Comparison of ENCODE assay signal across 18 cellular contexts in genomic region chr12:46150735-46151134, GRCh38.
DNase-seq lines count a peak whose midpoint lies in the region; ATAC-seq and TF ChIP-seq lines count a peak whose summit lies in the region.
"Had no signal": no experiment of that assay in that cellular context is flagged by ENCODE, and none has a peak within 500 bp of the region (broad histone marks: within the 10 kb centered on the region; RNA-seq: fewer than 3 reads in every experiment).

No MANE protein-coding gene starts in this region.

- no peaks in the 10 kb centered on the region for H3K9me3 Mint-ChIP-seq in activated B cell treated with CpG ODN at 0.5 μM for 24 hours
- no peaks in the 10 kb centered on the region for H3K9me3 Mint-ChIP-seq in mesothelial cell of epicardium
- H3K9me3 Mint-ChIP-seq in stimulated activated memory B cell treated with anti-CD40 and anti-IgM and Interleukin-4, amounts not matched to agents 10 μg/mL and 1 μg/mL and 100 μg/mL, for 72 hours: no peaks in the 10 kb centered on the region
- H3K9me3 Mint-ChIP-seq: IgD-negative memory B cell had no signal

- POLR2A ChIA-PET in activated B cell treated with CpG ODN at 0.5 μM for 24 hours (lab: Charles Lee): interaction anchor here (1.2 kb wide), 1 partner anchor 221 kb away, joined by 3 read pairs; no protein-coding TSS in a partner anchor

- H3K36me3 Mint-ChIP-seq in activated B cell treated with CpG ODN at 0.5 μM for 24 hours (ENCODE audit: low read depth): no peaks in the 10 kb centered on the region
- no peaks in the 10 kb centered on the region for H3K36me3 Mint-ChIP-seq in mesothelial cell of epicardium
- H3K36me3 Mint-ChIP-seq in stimulated activated memory B cell treated with anti-CD40 and anti-IgM and Interleukin-4, amounts not matched to agents 10 μg/mL and 1 μg/mL and 100 μg/mL, for 72 hours: no peaks in the 10 kb centered on the region

- no peaks in the 10 kb centered on the region for H3K4me1 ChIP-seq in KMS-11 (ENCODE audit: low read depth, poor library complexity, severe bottlenecking)
- H3K4me1 ChIP-seq: HAP-1 had no signal

- no peak for ATAC-seq in activated B cell treated with CpG ODN at 0.5 μM for 24 hours (ENCODE audit: low read depth)
- no peak for ATAC-seq in stimulated activated memory B cell treated with anti-CD40 and anti-IgM and Interleukin-4, amounts not matched to agents 10 μg/mL and 1 μg/mL and 100 μg/mL, for 72 hours

- no peaks in the 10 kb centered on the region for H3K36me3 ChIP-seq in KMS-11 (ENCODE audit: insufficient read depth)
- H3K36me3 ChIP-seq: BLaER1 treated with 17β-estradiol and CSF1 and Interleukin-3, amounts not matched to agents 10 nM and 100 nM; HAP-1 had no signal

- DNase-seq in activated B cell treated with CpG ODN at 0.5 μM for 24 hours: no peak
- no peak for DNase-seq in mesothelial cell of epicardium (ENCODE audit: low spot score in 2 of 2, unreplicated experiment in 2 of 2)
- no peak for DNase-seq in T-helper 2 cell
- DNase-seq in dedifferentiated amniotic fluid mesenchymal stem cell (ENCODE audit: extremely low spot score): no peak
- DNase-seq in amniotic stem cell (lab: John Stamatoyannopoulos, UW): no peak
- no peak for DNase-seq in NCI-H2196 (lab: John Stamatoyannopoulos, UW; ENCODE audit: unreplicated experiment)
- DNase-seq: DMS153; EL; NCI-H1436 treated with DMSO at 0.1 percent for 48 hours; NCI-H2081 treated with DMSO at 0.1 percent for 48 hours; NCI-H2227 treated with DMSO at 0.1 percent for 48 hours; NCI-H526; NK-92 treated with Interleukin-12 subunit alpha and Interleukin-12 subunit beta, amount 100 ng/mL, for 24 hours had no signal

- no peak overlapping the region for H3K27ac ChIP-seq in KMS-11
- H3K27ac ChIP-seq: BLaER1 treated with 17β-estradiol and CSF1 and Interleukin-3, amounts not matched to agents 10 nM and 100 nM had no signal

- H3K4me1 Mint-ChIP-seq in activated B cell treated with CpG ODN at 0.5 μM for 24 hours (peaks cover 29% of the 10 kb centered on the region), mesothelial cell of epicardium (peaks cover 48% of the 10 kb centered on the region)
- peaks cover 7% of the 10 kb centered on the region for H3K4me1 Mint-ChIP-seq in stimulated activated memory B cell treated with anti-CD40 and anti-IgM and Interleukin-4, amounts not matched to agents 10 μg/mL and 1 μg/mL and 100 μg/mL, for 72 hours

- CTCF ChIA-PET in activated B cell treated with CpG ODN at 0.5 μM for 24 hours (lab: Charles Lee): interaction anchor here (1.0 to 3.9 kb wide), 3 partner anchors 26 to 833 kb away, joined by 4 to 18 read pairs (median 8); no protein-coding TSS in a partner anchor

- intact Hi-C loops in activated B cell treated with CpG ODN at 0.5 μM for 24 hours (cut with micrococcal nuclease): loop anchor here (10.0 kb wide), 1 partner anchor 784 kb away; no protein-coding TSS in a partner anchor

- H3K27me3 Mint-ChIP-seq in activated B cell treated with CpG ODN at 0.5 μM for 24 hours (peaks cover 10% of the 10 kb centered on the region), mesothelial cell of epicardium (ENCODE audit: low read depth) (no peaks in the 10 kb centered on the region)
- peaks cover 13% of the 10 kb centered on the region for H3K27me3 Mint-ChIP-seq in stimulated activated memory B cell treated with anti-CD40 and anti-IgM and Interleukin-4, amounts not matched to agents 10 μg/mL and 1 μg/mL and 100 μg/mL, for 72 hours

- no peaks in the 10 kb centered on the region for H4K20me1 ChIP-seq in KMS-11 (ENCODE audit: insufficient read depth)
- H4K20me1 ChIP-seq: BLaER1 treated with 17β-estradiol and CSF1 and Interleukin-3, amounts not matched to agents 10 nM and 100 nM had no signal

- TF ChIP-seq CTCF in KMS-11 (conservative IDR thresholded peaks at IDR 0.05; ENCODE audit: low read depth, low read length) (no peak), activated B cell treated with CpG ODN at 0.5 μM for 24 hours (IDR thresholded peaks at IDR 0.05) (no peak), mesothelial cell of epicardium (IDR thresholded peaks at IDR 0.05; ENCODE audit: unreplicated experiment) (no peak)

- no peaks in the 10 kb centered on the region for H3K27me3 ChIP-seq in KMS-11 (ENCODE audit: insufficient read depth, low read depth)
- H3K27me3 ChIP-seq: BLaER1 treated with 17β-estradiol and CSF1 and Interleukin-3, amounts not matched to agents 10 nM and 100 nM had no signal

- H3K27ac Mint-ChIP-seq in activated B cell treated with CpG ODN at 0.5 μM for 24 hours (peak overlapping the region; percentile 14), mesothelial cell of epicardium (peak overlapping the region; percentile 32)
- peak overlapping the region; percentile 70 for H3K27ac Mint-ChIP-seq in stimulated activated memory B cell treated with anti-CD40 and anti-IgM and Interleukin-4, amounts not matched to agents 10 μg/mL and 1 μg/mL and 100 μg/mL, for 72 hours
- H3K27ac Mint-ChIP-seq: IgD-negative memory B cell had no signal

- H3K79me2 ChIP-seq in KMS-11 (ENCODE audit: insufficient read depth, low read depth): no peaks in the 10 kb centered on the region

- H3K4me3 ChIP-seq in KMS-11 (IDR thresholded peaks at IDR 0.05; ENCODE audit: insufficient read depth, low read depth, low read length): no peak overlapping the region
- H3K4me3 ChIP-seq: BLaER1 treated with 17β-estradiol and CSF1 and Interleukin-3, amounts not matched to agents 10 nM and 100 nM; HAP-1 had no signal

- no peak overlapping the region for H3K9ac ChIP-seq in KMS-11
- H3K9ac ChIP-seq: BLaER1 treated with 17β-estradiol and CSF1 and Interleukin-3, amounts not matched to agents 10 nM and 100 nM had no signal

- H3K4me2 ChIP-seq in KMS-11: no peak overlapping the region

- H3K4me3 Mint-ChIP-seq in activated B cell treated with CpG ODN at 0.5 μM for 24 hours: no peak overlapping the region
- H3K4me3 Mint-ChIP-seq in mesothelial cell of epicardium: no peak overlapping the region
- no peak overlapping the region for H3K4me3 Mint-ChIP-seq in stimulated activated memory B cell treated with anti-CD40 and anti-IgM and Interleukin-4, amounts not matched to agents 10 μg/mL and 1 μg/mL and 100 μg/mL, for 72 hours
- H3K4me3 Mint-ChIP-seq: IgD-negative memory B cell had no signal

- 0 out of 2 replicates have a peak overlapping the region, but pooled peaks have one; percentile 23 for H2AFZ ChIP-seq in KMS-11 (ENCODE audit: low read depth)

Comparison
In these comparisons a context has a peak if more than half of its experiments do, and no peak if none do; other contexts are left out.
1. H3K27ac Mint-ChIP-seq: peak in every context shown above with its lines; median percentile 70 in stimulated activated memory B cell treated with anti-CD40 and anti-IgM and Interleukin-4, amounts not matched to agents 10 μg/mL and 1 μg/mL and 100 μg/mL, for 72 hours; 32 in mesothelial cell of epicardium; 14 in activated B cell treated with CpG ODN at 0.5 μM for 24 hours.